In genomic region chr10:89318047-89318446, GRCh38 we compare ENCODE assay signal across 6 cellular contexts. TPM values are rescaled to one million over a fixed set of nuclear protein-coding genes. Genes with fewer than 3 reads are reported as not detected.
"Had no signal": no experiment of that assay in that cellular context is flagged by ENCODE, and none has a peak within 500 bp of the region (broad histone marks: within the 10 kb centered on the region; RNA-seq: fewer than 3 reads in every experiment).

No MANE protein-coding gene starts in this region.

RNA-seq across cellular contexts. Expression of gene IFIT2, which starts 16.2 kb away (rescaled TPM):
- total RNA-seq: GM23338, H9 had no signal

RNA-seq across cellular contexts. Expression of gene IFIT1B, which starts 59.8 kb away (rescaled TPM):
- total RNA-seq: GM23248, GM23338, H1, H7, H9, HFFc6 had no signal
- polyA plus RNA-seq: GM23248, H1 had no signal
